ENCODE assay signal across 1 cellular context in the genomic region with DNA sequence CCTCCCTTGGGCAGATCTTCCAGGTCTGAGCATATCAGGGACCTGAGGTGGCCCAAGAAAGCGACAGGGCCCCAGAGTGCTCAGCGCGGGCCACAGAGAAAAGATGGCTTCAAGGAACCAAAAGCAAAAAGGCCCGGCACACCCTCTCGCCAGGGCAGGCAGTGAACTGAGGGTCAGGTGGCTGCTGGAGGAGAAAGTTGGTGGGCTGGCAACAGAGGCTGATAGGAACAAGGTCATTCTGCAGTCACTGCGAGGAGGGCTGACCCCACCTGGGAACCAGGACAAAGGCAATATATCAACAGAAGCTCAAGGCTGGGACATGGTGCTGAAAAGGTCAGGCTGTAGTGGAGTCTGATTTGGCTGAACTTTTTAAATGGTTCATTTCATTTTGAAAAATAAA.
TF ChIP-seq lines count a peak whose summit lies in the region.

No MANE protein-coding gene starts in this region.

TF ChIP-seq in K562, 482 proteins besides CTCF, POLR2A, EP300 and RAD21 (continued from another document):
- TF ChIP-seq, protein P1, sequence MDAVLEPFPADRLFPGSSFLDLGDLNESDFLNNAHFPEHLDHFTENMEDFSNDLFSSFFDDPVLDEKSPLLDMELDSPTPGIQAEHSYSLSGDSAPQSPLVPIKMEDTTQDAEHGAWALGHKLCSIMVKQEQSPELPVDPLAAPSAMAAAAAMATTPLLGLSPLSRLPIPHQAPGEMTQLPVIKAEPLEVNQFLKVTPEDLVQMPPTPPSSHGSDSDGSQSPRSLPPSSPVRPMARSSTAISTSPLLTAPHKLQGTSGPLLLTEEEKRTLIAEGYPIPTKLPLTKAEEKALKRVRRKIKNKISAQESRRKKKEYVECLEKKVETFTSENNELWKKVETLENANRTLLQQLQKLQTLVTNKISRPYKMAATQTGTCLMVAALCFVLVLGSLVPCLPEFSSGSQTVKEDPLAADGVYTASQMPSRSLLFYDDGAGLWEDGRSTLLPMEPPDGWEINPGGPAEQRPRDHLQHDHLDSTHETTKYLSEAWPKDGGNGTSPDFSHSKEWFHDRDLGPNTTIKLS (IDR thresholded peaks at IDR 0.05; ENCODE audit: borderline replicate concordance, low read depth), result no peak
- TF ChIP-seq, protein P2, sequence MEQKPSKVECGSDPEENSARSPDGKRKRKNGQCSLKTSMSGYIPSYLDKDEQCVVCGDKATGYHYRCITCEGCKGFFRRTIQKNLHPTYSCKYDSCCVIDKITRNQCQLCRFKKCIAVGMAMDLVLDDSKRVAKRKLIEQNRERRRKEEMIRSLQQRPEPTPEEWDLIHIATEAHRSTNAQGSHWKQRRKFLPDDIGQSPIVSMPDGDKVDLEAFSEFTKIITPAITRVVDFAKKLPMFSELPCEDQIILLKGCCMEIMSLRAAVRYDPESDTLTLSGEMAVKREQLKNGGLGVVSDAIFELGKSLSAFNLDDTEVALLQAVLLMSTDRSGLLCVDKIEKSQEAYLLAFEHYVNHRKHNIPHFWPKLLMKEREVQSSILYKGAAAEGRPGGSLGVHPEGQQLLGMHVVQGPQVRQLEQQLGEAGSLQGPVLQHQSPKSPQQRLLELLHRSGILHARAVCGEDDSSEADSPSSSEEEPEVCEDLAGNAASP (IDR thresholded peaks at IDR 0.05), result no peak
- TF ChIP-seq ZNF146 (CRISPR knock-in tag; IDR thresholded peaks at IDR 0.05; ENCODE audit: unreplicated experiment), result no peak
- no peak for TF ChIP-seq RBBP5 (IDR thresholded peaks at IDR 0.05; ENCODE audit: borderline replicate concordance, insufficient read depth, low read length, poor library complexity, severe bottlenecking)
- TF ChIP-seq HCFC1 (IDR thresholded peaks at IDR 0.05; ENCODE audit: low read depth, low read length), result no peak
- no peak for TF ChIP-seq SRSF3 (IDR thresholded peaks at IDR 0.05; ENCODE audit: insufficient read depth, low read length)
- no peak for TF ChIP-seq NRF1 (conservative IDR thresholded peaks at IDR 0.05 in 1 of 2, IDR thresholded peaks at IDR 0.05 in 1 of 2)
- no peak for TF ChIP-seq SREBF1 (IDR thresholded peaks at IDR 0.05; ENCODE audit: borderline replicate concordance, low read depth, low read length)
- TF ChIP-seq ZFX (CRISPR knock-in tag; IDR thresholded peaks at IDR 0.05), result no peak
- no peak for TF ChIP-seq NUFIP1 (IDR thresholded peaks at IDR 0.05; ENCODE audit: partially characterized antibody)
- no peak for TF ChIP-seq SP1 (CRISPR knock-in tag; IDR thresholded peaks at IDR 0.05)
